1 cellular context compared by ENCODE assay signal in the genomic region with DNA sequence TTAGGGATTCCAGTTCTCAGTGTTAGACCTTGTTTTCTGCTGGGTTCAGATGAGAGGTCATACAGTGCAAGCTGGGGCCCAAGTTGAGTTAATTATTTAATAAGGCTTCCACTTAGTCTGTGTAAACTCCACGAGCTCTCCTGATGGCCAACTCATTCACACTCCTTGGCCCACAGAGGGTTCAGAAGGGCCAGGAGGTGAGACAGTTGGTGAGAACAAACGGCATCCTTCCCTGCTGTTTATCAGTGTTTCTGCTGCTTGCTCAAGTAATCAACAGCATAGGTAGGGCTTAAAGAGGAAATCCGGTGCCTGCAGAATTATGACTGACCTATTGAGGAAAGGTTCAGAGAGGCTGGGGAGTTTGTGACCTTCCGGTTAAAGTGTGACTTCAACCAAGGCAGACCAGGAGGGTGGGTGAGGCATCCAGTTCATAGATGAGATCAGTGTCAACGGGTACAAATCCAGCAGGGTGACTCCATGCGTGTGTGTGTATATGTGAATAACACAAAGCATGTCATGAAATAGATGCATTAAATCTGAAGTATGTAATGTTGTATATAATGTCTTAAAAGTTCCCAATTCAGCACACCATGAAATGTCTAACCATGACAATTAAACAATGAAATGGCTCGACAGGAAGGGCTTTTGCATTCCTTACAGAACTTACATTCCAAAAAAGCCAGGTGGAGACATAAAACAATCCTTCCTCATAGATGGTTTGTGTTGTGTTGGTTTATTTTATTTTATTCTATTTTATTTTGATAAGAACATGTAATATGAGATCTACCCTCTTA.
A peak's percentile ranks its signal among the peaks of the same experiment; 100 is the strongest.
TF ChIP-seq lines count a peak whose summit lies in the region.

No MANE protein-coding gene starts in this region.

TF ChIP-seq in HepG2, 621 proteins besides CTCF, POLR2A, EP300 and RAD21 (continued from another document and continues in another):
- TF ChIP-seq, protein P1, sequence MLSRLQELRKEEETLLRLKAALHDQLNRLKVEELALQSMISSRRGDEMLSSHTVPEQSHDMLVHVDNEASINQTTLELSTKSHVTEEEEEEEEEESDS (CRISPR knock-in tag; IDR thresholded peaks at IDR 0.05; ENCODE audit: borderline replicate concordance) = peak; percentile 58; the same call in 1 of the 2 replicates
- TF ChIP-seq, protein P2, sequence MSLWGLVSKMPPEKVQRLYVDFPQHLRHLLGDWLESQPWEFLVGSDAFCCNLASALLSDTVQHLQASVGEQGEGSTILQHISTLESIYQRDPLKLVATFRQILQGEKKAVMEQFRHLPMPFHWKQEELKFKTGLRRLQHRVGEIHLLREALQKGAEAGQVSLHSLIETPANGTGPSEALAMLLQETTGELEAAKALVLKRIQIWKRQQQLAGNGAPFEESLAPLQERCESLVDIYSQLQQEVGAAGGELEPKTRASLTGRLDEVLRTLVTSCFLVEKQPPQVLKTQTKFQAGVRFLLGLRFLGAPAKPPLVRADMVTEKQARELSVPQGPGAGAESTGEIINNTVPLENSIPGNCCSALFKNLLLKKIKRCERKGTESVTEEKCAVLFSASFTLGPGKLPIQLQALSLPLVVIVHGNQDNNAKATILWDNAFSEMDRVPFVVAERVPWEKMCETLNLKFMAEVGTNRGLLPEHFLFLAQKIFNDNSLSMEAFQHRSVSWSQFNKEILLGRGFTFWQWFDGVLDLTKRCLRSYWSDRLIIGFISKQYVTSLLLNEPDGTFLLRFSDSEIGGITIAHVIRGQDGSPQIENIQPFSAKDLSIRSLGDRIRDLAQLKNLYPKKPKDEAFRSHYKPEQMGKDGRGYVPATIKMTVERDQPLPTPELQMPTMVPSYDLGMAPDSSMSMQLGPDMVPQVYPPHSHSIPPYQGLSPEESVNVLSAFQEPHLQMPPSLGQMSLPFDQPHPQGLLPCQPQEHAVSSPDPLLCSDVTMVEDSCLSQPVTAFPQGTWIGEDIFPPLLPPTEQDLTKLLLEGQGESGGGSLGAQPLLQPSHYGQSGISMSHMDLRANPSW (CRISPR knock-in tag; IDR thresholded peaks at IDR 0.05; ENCODE audit: borderline replicate concordance) = peak; percentile 95; the same call in 1 of the 2 replicates
- TF ChIP-seq SP2 (CRISPR knock-in tag; IDR thresholded peaks at IDR 0.05) = no peak
- TF ChIP-seq, protein P3, sequence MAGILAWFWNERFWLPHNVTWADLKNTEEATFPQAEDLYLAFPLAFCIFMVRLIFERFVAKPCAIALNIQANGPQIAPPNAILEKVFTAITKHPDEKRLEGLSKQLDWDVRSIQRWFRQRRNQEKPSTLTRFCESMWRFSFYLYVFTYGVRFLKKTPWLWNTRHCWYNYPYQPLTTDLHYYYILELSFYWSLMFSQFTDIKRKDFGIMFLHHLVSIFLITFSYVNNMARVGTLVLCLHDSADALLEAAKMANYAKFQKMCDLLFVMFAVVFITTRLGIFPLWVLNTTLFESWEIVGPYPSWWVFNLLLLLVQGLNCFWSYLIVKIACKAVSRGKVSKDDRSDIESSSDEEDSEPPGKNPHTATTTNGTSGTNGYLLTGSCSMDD (CRISPR knock-in tag; IDR thresholded peaks at IDR 0.05) = no peak
- peak; percentile 41; the same call in 1 of the 2 replicates for TF ChIP-seq SP5 (CRISPR knock-in tag; IDR thresholded peaks at IDR 0.05; ENCODE audit: borderline replicate concordance, low read depth)
- peak; percentile 69; the same call in 1 of the 2 replicates for TF ChIP-seq ZFP1 (CRISPR knock-in tag; IDR thresholded peaks at IDR 0.05)
- peak; percentile 77 for TF ChIP-seq ARNT2 (CRISPR knock-in tag; IDR thresholded peaks at IDR 0.05; ENCODE audit: low read depth)
- peak; percentile 92 for TF ChIP-seq ZBTB20 (CRISPR knock-in tag; IDR thresholded peaks at IDR 0.05; ENCODE audit: borderline replicate concordance, low read depth)
- TF ChIP-seq TCF7L2 (IDR thresholded peaks at IDR 0.05; ENCODE audit: low read depth, low read length) = no peak
- no peak for TF ChIP-seq HMGA1 (CRISPR knock-in tag; conservative IDR thresholded peaks at IDR 0.05)
- peak; percentile 60; the same call in 1 of the 2 replicates for TF ChIP-seq ZNF780A (CRISPR knock-in tag; IDR thresholded peaks at IDR 0.05)
- TF ChIP-seq ZNF496 (CRISPR knock-in tag; IDR thresholded peaks at IDR 0.05; ENCODE audit: insufficient replicate concordance) = no peak
- TF ChIP-seq ZZZ3 (CRISPR knock-in tag; IDR thresholded peaks at IDR 0.05; ENCODE audit: borderline replicate concordance) = no peak
- TF ChIP-seq, protein P4, sequence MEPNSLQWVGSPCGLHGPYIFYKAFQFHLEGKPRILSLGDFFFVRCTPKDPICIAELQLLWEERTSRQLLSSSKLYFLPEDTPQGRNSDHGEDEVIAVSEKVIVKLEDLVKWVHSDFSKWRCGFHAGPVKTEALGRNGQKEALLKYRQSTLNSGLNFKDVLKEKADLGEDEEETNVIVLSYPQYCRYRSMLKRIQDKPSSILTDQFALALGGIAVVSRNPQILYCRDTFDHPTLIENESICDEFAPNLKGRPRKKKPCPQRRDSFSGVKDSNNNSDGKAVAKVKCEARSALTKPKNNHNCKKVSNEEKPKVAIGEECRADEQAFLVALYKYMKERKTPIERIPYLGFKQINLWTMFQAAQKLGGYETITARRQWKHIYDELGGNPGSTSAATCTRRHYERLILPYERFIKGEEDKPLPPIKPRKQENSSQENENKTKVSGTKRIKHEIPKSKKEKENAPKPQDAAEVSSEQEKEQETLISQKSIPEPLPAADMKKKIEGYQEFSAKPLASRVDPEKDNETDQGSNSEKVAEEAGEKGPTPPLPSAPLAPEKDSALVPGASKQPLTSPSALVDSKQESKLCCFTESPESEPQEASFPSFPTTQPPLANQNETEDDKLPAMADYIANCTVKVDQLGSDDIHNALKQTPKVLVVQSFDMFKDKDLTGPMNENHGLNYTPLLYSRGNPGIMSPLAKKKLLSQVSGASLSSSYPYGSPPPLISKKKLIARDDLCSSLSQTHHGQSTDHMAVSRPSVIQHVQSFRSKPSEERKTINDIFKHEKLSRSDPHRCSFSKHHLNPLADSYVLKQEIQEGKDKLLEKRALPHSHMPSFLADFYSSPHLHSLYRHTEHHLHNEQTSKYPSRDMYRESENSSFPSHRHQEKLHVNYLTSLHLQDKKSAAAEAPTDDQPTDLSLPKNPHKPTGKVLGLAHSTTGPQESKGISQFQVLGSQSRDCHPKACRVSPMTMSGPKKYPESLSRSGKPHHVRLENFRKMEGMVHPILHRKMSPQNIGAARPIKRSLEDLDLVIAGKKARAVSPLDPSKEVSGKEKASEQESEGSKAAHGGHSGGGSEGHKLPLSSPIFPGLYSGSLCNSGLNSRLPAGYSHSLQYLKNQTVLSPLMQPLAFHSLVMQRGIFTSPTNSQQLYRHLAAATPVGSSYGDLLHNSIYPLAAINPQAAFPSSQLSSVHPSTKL (CRISPR knock-in tag; IDR thresholded peaks at IDR 0.05) = peak; percentile 98
- TF ChIP-seq ZNF138 (CRISPR knock-in tag; IDR thresholded peaks at IDR 0.05; ENCODE audit: low read depth) = no peak
- TF ChIP-seq, protein P5, sequence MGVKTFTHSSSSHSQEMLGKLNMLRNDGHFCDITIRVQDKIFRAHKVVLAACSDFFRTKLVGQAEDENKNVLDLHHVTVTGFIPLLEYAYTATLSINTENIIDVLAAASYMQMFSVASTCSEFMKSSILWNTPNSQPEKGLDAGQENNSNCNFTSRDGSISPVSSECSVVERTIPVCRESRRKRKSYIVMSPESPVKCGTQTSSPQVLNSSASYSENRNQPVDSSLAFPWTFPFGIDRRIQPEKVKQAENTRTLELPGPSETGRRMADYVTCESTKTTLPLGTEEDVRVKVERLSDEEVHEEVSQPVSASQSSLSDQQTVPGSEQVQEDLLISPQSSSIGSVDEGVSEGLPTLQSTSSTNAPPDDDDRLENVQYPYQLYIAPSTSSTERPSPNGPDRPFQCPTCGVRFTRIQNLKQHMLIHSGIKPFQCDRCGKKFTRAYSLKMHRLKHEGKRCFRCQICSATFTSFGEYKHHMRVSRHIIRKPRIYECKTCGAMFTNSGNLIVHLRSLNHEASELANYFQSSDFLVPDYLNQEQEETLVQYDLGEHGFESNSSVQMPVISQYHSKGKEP (CRISPR knock-in tag; IDR thresholded peaks at IDR 0.05) = no peak
- peak; percentile 35; the same call in 1 of the 2 replicates for TF ChIP-seq SNAPC2 (CRISPR knock-in tag; IDR thresholded peaks at IDR 0.05)
- TF ChIP-seq ZBTB1 (CRISPR knock-in tag; IDR thresholded peaks at IDR 0.05; ENCODE audit: borderline replicate concordance) = no peak
- 0 out of 2 replicates have a peak, but pooled peaks have one; percentile 52 for TF ChIP-seq KMT2A (CRISPR knock-in tag; IDR thresholded peaks at IDR 0.05)
- TF ChIP-seq ZEB1 (IDR thresholded peaks at IDR 0.05; ENCODE audit: insufficient replicate concordance, low read depth) = peak; percentile 82
- peak; percentile 76; the same call in 1 of the 2 replicates for TF ChIP-seq JUND (CRISPR knock-in tag; IDR thresholded peaks at IDR 0.05)
- TF ChIP-seq ZNF615 (CRISPR knock-in tag; IDR thresholded peaks at IDR 0.05; ENCODE audit: borderline replicate concordance) = no peak
- TF ChIP-seq RARG (CRISPR knock-in tag; IDR thresholded peaks at IDR 0.05; ENCODE audit: low read depth) = no peak
- TF ChIP-seq, protein P6, sequence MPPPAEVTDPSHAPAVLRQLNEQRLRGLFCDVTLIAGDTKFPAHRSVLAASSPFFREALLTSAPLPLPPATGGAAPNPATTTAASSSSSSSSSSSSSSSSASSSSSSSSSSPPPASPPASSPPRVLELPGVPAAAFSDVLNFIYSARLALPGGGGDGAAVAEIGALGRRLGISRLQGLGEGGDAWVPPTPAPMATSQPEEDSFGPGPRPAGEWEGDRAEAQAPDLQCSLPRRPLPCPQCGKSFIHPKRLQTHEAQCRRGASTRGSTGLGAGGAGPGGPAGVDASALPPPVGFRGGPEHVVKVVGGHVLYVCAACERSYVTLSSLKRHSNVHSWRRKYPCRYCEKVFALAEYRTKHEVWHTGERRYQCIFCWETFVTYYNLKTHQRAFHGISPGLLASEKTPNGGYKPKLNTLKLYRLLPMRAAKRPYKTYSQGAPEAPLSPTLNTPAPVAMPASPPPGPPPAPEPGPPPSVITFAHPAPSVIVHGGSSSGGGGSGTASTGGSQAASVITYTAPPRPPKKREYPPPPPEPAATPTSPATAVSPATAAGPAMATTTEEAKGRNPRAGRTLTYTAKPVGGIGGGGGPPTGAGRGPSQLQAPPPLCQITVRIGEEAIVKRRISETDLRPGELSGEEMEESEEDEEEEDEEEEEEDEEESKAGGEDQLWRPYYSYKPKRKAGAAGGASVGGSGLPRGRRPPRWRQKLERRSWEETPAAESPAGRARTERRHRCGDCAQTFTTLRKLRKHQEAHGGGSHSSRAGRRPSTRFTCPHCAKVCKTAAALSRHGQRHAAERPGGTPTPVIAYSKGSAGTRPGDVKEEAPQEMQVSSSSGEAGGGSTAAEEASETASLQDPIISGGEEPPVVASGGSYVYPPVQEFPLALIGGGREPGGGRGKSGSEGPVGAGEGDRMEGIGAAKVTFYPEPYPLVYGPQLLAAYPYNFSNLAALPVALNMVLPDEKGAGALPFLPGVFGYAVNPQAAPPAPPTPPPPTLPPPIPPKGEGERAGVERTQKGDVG (CRISPR knock-in tag; IDR thresholded peaks at IDR 0.05; ENCODE audit: borderline replicate concordance) = peak; percentile 78; the same call in 1 of the 2 replicates
- TF ChIP-seq, protein P7, sequence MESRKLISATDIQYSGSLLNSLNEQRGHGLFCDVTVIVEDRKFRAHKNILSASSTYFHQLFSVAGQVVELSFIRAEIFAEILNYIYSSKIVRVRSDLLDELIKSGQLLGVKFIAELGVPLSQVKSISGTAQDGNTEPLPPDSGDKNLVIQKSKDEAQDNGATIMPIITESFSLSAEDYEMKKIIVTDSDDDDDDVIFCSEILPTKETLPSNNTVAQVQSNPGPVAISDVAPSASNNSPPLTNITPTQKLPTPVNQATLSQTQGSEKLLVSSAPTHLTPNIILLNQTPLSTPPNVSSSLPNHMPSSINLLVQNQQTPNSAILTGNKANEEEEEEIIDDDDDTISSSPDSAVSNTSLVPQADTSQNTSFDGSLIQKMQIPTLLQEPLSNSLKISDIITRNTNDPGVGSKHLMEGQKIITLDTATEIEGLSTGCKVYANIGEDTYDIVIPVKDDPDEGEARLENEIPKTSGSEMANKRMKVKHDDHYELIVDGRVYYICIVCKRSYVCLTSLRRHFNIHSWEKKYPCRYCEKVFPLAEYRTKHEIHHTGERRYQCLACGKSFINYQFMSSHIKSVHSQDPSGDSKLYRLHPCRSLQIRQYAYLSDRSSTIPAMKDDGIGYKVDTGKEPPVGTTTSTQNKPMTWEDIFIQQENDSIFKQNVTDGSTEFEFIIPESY (CRISPR knock-in tag; IDR thresholded peaks at IDR 0.05) = peak; percentile 77; the same call in 1 of the 2 replicates
- no peak for TF ChIP-seq SMARCC2 (IDR thresholded peaks at IDR 0.05)
- TF ChIP-seq, protein P8, sequence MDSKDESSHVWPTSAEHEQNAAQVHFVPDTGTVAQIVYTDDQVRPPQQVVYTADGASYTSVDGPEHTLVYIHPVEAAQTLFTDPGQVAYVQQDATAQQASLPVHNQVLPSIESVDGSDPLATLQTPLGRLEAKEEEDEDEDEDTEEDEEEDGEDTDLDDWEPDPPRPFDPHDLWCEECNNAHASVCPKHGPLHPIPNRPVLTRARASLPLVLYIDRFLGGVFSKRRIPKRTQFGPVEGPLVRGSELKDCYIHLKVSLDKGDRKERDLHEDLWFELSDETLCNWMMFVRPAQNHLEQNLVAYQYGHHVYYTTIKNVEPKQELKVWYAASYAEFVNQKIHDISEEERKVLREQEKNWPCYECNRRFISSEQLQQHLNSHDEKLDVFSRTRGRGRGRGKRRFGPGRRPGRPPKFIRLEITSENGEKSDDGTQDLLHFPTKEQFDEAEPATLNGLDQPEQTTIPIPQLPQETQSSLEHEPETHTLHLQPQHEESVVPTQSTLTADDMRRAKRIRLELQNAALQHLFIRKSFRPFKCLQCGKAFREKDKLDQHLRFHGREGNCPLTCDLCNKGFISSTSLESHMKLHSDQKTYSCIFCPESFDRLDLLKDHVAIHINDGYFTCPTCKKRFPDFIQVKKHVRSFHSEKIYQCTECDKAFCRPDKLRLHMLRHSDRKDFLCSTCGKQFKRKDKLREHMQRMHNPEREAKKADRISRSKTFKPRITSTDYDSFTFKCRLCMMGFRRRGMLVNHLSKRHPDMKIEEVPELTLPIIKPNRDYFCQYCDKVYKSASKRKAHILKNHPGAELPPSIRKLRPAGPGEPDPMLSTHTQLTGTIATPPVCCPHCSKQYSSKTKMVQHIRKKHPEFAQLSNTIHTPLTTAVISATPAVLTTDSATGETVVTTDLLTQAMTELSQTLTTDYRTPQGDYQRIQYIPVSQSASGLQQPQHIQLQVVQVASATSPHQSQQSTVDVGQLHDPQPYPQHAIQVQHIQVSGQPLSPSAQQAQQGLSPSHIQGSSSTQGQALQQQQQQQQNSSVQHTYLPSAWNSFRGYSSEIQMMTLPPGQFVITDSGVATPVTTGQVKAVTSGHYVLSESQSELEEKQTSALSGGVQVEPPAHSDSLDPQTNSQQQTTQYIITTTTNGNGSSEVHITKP (CRISPR knock-in tag; IDR thresholded peaks at IDR 0.05; ENCODE audit: low read depth) = peak; percentile 90
- TF ChIP-seq NFATC3 (CRISPR knock-in tag; IDR thresholded peaks at IDR 0.05) = peak; percentile 88; the same call in 1 of the 2 replicates
- TF ChIP-seq ZMYM4 (CRISPR knock-in tag; IDR thresholded peaks at IDR 0.05) = peak; percentile 95
- TF ChIP-seq ZNF879 (CRISPR knock-in tag; IDR thresholded peaks at IDR 0.05) = no peak; the same call in 1 of the 2 replicates
- TF ChIP-seq, protein P9, sequence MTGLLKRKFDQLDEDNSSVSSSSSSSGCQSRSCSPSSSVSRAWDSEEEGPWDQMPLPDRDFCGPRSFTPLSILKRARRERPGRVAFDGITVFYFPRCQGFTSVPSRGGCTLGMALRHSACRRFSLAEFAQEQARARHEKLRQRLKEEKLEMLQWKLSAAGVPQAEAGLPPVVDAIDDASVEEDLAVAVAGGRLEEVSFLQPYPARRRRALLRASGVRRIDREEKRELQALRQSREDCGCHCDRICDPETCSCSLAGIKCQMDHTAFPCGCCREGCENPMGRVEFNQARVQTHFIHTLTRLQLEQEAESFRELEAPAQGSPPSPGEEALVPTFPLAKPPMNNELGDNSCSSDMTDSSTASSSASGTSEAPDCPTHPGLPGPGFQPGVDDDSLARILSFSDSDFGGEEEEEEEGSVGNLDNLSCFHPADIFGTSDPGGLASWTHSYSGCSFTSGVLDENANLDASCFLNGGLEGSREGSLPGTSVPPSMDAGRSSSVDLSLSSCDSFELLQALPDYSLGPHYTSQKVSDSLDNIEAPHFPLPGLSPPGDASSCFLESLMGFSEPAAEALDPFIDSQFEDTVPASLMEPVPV (CRISPR knock-in tag; IDR thresholded peaks at IDR 0.05) = peak; percentile 81
- TF ChIP-seq ZNF720 (CRISPR knock-in tag; IDR thresholded peaks at IDR 0.05) = no peak
